Comparison of ENCODE assay signal across 8 cellular contexts in genomic region chr7:87474533-87475358, GRCh38. TPM values are rescaled to one million over a fixed set of nuclear protein-coding genes. Genes with fewer than 3 reads are reported as not detected.
DNase-seq lines count a peak whose midpoint lies in the region; ATAC-seq and TF ChIP-seq lines count a peak whose summit lies in the region.

No MANE protein-coding gene starts in this region.

- H3K4me2 ChIP-seq in smooth muscle cell, result peak overlapping the region; percentile 87

- H3K4me3 Mint-ChIP-seq in activated naive CD8-positive, alpha-beta T cell, result peak overlapping the region; percentile 72

- H3K9ac ChIP-seq in iPS-20b (ENCODE audit: low read depth, low read length) (no peak overlapping the region), smooth muscle cell (ENCODE audit: low read depth) (peak overlapping the region; percentile 72)

- H3K36me3 ChIP-seq in GM06990 (ENCODE audit: control insufficient read depth, insufficient read depth, low read length), result no peaks in the 10 kb centered on the region
- H3K36me3 ChIP-seq in iPS-20b (ENCODE audit: insufficient read depth, low read depth, low read length), result no peaks in the 10 kb centered on the region
- no peaks in the 10 kb centered on the region for H3K36me3 ChIP-seq in smooth muscle cell (ENCODE audit: low read depth)

- H3K4me1 Mint-ChIP-seq in activated naive CD8-positive, alpha-beta T cell (ENCODE audit: low read depth), result peaks cover 15% of the 10 kb centered on the region

- no peaks in the 10 kb centered on the region for H3K79me2 ChIP-seq in smooth muscle cell (ENCODE audit: low read depth)

- no peaks in the 10 kb centered on the region for H3K9me3 Mint-ChIP-seq in activated naive CD8-positive, alpha-beta T cell (ENCODE audit: low read depth)

- ATAC-seq in GM21367 (IDR thresholded peaks at IDR 0.05; ENCODE audit: unreplicated experiment) (peak; percentile 76), HG03558 (IDR thresholded peaks at IDR 0.05; ENCODE audit: extremely low read depth, unreplicated experiment) (peak; percentile 62)

- TF ChIP-seq CTCF in GM06990 (IDR thresholded peaks at IDR 0.05; ENCODE audit: insufficient read depth, low read length, poor library complexity, severe bottlenecking) (no peak), smooth muscle cell (IDR thresholded peaks at IDR 0.05; ENCODE audit: borderline replicate concordance, insufficient read depth, poor library complexity, severe bottlenecking) (no peak)

- H4K20me1 ChIP-seq in smooth muscle cell (ENCODE audit: low read depth), result no peaks in the 10 kb centered on the region

- H3K27me3 ChIP-seq in GM06990 (replicated peaks; ENCODE audit: control insufficient read depth, insufficient read depth, low read length) (no peaks in the 10 kb centered on the region), iPS-20b (ENCODE audit: insufficient read depth, low read length) (peaks cover 47% of the 10 kb centered on the region), smooth muscle cell (ENCODE audit: low read depth) (peaks cover 57% of the 10 kb centered on the region)

- H3F3A ChIP-seq in smooth muscle cell (ENCODE audit: low read depth), result no peaks in the 10 kb centered on the region

- no peaks in the 10 kb centered on the region for H3K9me3 ChIP-seq in iPS-20b (ENCODE audit: insufficient read depth, low read depth, low read length)
- no peaks in the 10 kb centered on the region for H3K9me3 ChIP-seq in smooth muscle cell (replicated peaks; ENCODE audit: low read depth)

- H3K27ac ChIP-seq in iPS-20b (ENCODE audit: low read length) (no peak overlapping the region), smooth muscle cell (ENCODE audit: low read depth) (peak overlapping the region; percentile 33)

- DNase-seq in GM06990 (ENCODE audit: extremely low read depth, insufficient read length) (peak; percentile 77), smooth muscle cell (lab: John Stamatoyannopoulos, UW; ENCODE audit: unreplicated experiment) (no peak), activated gamma-delta T cell treated with Interleukin-2 at 50 U/mL for 16 hours (no peak), H4 (ENCODE audit: low spot score) (no peak)

- H3K27me3 Mint-ChIP-seq in activated naive CD8-positive, alpha-beta T cell, result peaks cover 25% of the 10 kb centered on the region

- WGBS in smooth muscle cell (ENCODE audit: low lambda C conversion rate), result 14% methylated on average over 14 of the region's 14 CpGs

- H3K4me1 ChIP-seq in iPS-20b (ENCODE audit: insufficient read depth, low read length), result 0 out of 2 replicates have a peak, but pooled peaks cover 4% of the 10 kb centered on the region
- H3K4me1 ChIP-seq in smooth muscle cell (ENCODE audit: low read depth), result peaks cover 10% of the 10 kb centered on the region

- H3K36me3 Mint-ChIP-seq in activated naive CD8-positive, alpha-beta T cell, result no peaks in the 10 kb centered on the region

- H2AFZ ChIP-seq in smooth muscle cell (ENCODE audit: low read depth), result peak overlapping the region; percentile 89

- no peak overlapping the region for H3K27ac Mint-ChIP-seq in activated naive CD8-positive, alpha-beta T cell

- H3K4me3 ChIP-seq in GM06990 (replicated peaks; ENCODE audit: low read depth, low read length) (peak overlapping the region; percentile 75), iPS-20b (ENCODE audit: low read length) (peak overlapping the region; percentile 71), smooth muscle cell (peak overlapping the region; percentile 50)

RNA-seq across cellular contexts. Expression of gene ABCB4, which starts 0.7 kb away (rescaled TPM):
- 0.40 and 1.3 TPM in 2 replicates for total RNA-seq in smooth muscle cell
- polyA plus RNA-seq in smooth muscle cell, result 1.1 and 1.6 TPM in 2 replicates
- total RNA-seq in H4 (2014; rRNA removed; shearing (Covaris generic)), result 0.17 and 0.27 TPM in 2 replicates
